1 cellular context compared by ENCODE assay signal in the genomic region with DNA sequence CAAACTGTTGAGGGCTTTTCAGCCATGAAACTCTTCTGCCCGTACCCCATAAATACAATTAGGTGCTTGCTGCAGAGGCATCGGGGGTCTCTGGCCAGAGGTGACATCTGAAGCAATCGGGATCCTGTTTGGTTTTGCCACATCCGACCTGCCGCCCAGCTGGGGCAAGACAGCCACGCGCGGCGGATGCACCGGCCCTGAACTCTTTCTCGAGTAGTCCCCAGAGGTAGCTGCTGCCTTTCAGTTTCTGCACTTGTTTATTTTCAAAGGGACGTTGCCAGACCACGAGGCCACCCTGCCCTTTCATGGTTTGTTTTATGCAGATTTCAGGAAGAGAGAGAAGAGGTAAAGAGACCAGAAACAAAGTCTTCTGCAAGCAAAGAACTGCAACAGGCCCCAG.
TF ChIP-seq lines count a peak whose summit lies in the region.

No MANE protein-coding gene starts in this region.

TF ChIP-seq in GM23338, 12 proteins besides CTCF, POLR2A, EP300 and RAD21:
- TF ChIP-seq, protein P1, sequence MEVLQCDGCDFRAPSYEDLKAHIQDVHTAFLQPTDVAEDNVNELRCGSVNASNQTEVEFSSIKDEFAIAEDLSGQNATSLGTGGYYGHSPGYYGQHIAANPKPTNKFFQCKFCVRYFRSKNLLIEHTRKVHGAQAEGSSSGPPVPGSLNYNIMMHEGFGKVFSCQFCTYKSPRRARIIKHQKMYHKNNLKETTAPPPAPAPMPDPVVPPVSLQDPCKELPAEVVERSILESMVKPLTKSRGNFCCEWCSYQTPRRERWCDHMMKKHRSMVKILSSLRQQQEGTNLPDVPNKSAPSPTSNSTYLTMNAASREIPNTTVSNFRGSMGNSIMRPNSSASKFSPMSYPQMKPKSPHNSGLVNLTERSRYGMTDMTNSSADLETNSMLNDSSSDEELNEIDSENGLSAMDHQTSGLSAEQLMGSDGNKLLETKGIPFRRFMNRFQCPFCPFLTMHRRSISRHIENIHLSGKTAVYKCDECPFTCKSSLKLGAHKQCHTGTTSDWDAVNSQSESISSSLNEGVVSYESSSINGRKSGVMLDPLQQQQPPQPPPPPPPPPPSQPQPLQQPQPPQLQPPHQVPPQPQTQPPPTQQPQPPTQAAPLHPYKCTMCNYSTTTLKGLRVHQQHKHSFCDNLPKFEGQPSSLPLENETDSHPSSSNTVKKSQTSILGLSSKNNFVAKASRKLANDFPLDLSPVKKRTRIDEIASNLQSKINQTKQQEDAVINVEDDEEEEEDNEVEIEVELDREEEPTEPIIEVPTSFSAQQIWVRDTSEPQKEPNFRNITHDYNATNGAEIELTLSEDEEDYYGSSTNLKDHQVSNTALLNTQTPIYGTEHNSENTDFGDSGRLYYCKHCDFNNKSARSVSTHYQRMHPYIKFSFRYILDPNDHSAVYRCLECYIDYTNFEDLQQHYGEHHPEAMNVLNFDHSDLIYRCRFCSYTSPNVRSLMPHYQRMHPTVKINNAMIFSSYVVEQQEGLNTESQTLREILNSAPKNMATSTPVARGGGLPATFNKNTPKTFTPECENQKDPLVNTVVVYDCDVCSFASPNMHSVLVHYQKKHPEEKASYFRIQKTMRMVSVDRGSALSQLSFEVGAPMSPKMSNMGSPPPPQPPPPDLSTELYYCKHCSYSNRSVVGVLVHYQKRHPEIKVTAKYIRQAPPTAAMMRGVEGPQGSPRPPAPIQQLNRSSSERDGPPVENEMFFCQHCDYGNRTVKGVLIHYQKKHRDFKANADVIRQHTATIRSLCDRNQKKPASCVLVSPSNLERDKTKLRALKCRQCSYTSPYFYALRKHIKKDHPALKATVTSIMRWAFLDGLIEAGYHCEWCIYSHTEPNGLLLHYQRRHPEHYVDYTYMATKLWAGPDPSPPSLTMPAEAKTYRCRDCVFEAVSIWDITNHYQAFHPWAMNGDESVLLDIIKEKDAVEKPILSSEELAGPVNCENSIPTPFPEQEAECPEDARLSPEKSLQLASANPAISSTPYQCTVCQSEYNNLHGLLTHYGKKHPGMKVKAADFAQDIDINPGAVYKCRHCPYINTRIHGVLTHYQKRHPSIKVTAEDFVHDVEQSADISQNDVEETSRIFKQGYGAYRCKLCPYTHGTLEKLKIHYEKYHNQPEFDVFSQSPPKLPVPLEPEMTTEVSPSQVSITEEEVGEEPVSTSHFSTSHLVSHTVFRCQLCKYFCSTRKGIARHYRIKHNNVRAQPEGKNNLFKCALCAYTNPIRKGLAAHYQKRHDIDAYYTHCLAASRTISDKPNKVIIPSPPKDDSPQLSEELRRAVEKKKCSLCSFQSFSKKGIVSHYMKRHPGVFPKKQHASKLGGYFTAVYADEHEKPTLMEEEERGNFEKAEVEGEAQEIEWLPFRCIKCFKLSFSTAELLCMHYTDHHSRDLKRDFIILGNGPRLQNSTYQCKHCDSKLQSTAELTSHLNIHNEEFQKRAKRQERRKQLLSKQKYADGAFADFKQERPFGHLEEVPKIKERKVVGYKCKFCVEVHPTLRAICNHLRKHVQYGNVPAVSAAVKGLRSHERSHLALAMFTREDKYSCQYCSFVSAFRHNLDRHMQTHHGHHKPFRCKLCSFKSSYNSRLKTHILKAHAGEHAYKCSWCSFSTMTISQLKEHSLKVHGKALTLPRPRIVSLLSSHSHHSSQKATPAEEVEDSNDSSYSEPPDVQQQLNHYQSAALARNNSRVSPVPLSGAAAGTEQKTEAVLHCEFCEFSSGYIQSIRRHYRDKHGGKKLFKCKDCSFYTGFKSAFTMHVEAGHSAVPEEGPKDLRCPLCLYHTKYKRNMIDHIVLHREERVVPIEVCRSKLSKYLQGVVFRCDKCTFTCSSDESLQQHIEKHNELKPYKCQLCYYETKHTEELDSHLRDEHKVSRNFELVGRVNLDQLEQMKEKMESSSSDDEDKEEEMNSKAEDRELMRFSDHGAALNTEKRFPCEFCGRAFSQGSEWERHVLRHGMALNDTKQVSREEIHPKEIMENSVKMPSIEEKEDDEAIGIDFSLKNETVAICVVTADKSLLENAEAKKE (CRISPR knock-in tag; IDR thresholded peaks at IDR 0.05), result no peak
- TF ChIP-seq JUNB (IDR thresholded peaks at IDR 0.05; ENCODE audit: unreplicated experiment) (no peak), STAT1 (IDR thresholded peaks at IDR 0.05; ENCODE audit: unreplicated experiment) (no peak), ZNF114 (CRISPR knock-in tag; IDR thresholded peaks at IDR 0.05) (no peak), NANOG (IDR thresholded peaks at IDR 0.05; ENCODE audit: borderline replicate concordance) (no peak), ZNF331 (CRISPR knock-in tag; IDR thresholded peaks at IDR 0.05; ENCODE audit: low read depth) (no peak), CREB1 (CRISPR knock-in tag; IDR thresholded peaks at IDR 0.05; ENCODE audit: low read depth) (no peak), EZH2phosphoT487 (IDR thresholded peaks at IDR 0.05; ENCODE audit: unreplicated experiment) (no peak), POLR2AphosphoS5 (IDR thresholded peaks at IDR 0.05; ENCODE audit: low read depth) (no peak), EZH2 (IDR thresholded peaks at IDR 0.05; ENCODE audit: low read depth, unreplicated experiment) (no peak)
- TF ChIP-seq, protein P2, sequence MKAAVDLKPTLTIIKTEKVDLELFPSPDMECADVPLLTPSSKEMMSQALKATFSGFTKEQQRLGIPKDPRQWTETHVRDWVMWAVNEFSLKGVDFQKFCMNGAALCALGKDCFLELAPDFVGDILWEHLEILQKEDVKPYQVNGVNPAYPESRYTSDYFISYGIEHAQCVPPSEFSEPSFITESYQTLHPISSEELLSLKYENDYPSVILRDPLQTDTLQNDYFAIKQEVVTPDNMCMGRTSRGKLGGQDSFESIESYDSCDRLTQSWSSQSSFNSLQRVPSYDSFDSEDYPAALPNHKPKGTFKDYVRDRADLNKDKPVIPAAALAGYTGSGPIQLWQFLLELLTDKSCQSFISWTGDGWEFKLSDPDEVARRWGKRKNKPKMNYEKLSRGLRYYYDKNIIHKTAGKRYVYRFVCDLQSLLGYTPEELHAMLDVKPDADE (IDR thresholded peaks at IDR 0.05), result no peak
- TF ChIP-seq, protein P3, sequence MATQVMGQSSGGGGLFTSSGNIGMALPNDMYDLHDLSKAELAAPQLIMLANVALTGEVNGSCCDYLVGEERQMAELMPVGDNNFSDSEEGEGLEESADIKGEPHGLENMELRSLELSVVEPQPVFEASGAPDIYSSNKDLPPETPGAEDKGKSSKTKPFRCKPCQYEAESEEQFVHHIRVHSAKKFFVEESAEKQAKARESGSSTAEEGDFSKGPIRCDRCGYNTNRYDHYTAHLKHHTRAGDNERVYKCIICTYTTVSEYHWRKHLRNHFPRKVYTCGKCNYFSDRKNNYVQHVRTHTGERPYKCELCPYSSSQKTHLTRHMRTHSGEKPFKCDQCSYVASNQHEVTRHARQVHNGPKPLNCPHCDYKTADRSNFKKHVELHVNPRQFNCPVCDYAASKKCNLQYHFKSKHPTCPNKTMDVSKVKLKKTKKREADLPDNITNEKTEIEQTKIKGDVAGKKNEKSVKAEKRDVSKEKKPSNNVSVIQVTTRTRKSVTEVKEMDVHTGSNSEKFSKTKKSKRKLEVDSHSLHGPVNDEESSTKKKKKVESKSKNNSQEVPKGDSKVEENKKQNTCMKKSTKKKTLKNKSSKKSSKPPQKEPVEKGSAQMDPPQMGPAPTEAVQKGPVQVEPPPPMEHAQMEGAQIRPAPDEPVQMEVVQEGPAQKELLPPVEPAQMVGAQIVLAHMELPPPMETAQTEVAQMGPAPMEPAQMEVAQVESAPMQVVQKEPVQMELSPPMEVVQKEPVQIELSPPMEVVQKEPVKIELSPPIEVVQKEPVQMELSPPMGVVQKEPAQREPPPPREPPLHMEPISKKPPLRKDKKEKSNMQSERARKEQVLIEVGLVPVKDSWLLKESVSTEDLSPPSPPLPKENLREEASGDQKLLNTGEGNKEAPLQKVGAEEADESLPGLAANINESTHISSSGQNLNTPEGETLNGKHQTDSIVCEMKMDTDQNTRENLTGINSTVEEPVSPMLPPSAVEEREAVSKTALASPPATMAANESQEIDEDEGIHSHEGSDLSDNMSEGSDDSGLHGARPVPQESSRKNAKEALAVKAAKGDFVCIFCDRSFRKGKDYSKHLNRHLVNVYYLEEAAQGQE (IDR thresholded peaks at IDR 0.05; ENCODE audit: unreplicated experiment), result no peak
